ENCODE assay signal across 1 cellular context in the genomic region with DNA sequence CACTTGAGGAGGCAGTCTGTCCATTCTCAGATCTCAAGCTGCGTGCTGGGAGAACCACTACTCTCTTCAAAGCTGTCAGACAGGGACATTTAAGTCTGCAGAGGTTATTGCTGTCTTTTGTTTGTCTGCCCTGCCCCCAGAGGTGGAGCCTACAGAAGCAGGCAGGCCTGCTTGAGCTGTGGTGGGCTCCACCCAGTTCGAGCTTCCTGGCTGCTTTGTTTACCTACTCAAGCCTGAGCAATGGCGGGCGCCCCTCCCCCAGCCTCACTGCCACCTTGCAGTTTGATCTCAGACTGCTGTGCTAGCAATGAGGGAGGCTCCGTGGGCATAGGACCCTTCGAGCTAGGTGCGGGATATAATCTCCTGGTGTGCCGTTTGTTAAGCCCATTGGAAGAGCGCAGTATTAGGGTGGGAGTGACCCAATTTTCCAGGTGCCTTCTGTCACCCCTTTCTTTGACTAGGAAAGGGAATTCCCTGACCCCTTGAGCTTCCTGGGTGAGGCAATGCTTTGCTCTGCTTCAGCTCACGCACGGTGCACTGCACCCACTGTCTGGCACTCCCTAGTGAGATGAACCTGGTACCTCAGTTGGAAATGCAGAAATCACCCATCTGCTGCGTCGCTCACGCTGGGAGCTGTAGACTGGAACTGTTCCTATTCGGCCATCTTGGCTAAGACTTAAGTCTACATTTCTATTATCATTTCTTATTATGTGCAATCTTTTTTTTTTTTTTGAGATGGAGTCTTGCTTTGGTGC.
TF ChIP-seq lines count a peak whose summit lies in the region.
"Not testable (repeated sequence)": the region's sequence is repeated elsewhere in the genome, so short reads cannot be mapped to it uniquely, and the experiment has no call there.

No MANE protein-coding gene starts in this region.

TF ChIP-seq in HepG2, 621 proteins besides CTCF, POLR2A, EP300 and RAD21:
- TF ChIP-seq, protein P1, sequence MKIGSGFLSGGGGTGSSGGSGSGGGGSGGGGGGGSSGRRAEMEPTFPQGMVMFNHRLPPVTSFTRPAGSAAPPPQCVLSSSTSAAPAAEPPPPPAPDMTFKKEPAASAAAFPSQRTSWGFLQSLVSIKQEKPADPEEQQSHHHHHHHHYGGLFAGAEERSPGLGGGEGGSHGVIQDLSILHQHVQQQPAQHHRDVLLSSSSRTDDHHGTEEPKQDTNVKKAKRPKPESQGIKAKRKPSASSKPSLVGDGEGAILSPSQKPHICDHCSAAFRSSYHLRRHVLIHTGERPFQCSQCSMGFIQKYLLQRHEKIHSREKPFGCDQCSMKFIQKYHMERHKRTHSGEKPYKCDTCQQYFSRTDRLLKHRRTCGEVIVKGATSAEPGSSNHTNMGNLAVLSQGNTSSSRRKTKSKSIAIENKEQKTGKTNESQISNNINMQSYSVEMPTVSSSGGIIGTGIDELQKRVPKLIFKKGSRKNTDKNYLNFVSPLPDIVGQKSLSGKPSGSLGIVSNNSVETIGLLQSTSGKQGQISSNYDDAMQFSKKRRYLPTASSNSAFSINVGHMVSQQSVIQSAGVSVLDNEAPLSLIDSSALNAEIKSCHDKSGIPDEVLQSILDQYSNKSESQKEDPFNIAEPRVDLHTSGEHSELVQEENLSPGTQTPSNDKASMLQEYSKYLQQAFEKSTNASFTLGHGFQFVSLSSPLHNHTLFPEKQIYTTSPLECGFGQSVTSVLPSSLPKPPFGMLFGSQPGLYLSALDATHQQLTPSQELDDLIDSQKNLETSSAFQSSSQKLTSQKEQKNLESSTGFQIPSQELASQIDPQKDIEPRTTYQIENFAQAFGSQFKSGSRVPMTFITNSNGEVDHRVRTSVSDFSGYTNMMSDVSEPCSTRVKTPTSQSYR (CRISPR knock-in tag; IDR thresholded peaks at IDR 0.05; ENCODE audit: borderline replicate concordance) = peak; percentile 69; the same call in 1 of the 2 replicates
- not testable (repeated sequence) for TF ChIP-seq FOXA1 (IDR thresholded peaks at IDR 0.05)
- peak; percentile 31; the same call in 1 of the 2 replicates for TF ChIP-seq FOXA1 (CRISPR knock-in tag; IDR thresholded peaks at IDR 0.05)
